Comparison of ENCODE assay signal across 9 cellular contexts in the genomic region with DNA sequence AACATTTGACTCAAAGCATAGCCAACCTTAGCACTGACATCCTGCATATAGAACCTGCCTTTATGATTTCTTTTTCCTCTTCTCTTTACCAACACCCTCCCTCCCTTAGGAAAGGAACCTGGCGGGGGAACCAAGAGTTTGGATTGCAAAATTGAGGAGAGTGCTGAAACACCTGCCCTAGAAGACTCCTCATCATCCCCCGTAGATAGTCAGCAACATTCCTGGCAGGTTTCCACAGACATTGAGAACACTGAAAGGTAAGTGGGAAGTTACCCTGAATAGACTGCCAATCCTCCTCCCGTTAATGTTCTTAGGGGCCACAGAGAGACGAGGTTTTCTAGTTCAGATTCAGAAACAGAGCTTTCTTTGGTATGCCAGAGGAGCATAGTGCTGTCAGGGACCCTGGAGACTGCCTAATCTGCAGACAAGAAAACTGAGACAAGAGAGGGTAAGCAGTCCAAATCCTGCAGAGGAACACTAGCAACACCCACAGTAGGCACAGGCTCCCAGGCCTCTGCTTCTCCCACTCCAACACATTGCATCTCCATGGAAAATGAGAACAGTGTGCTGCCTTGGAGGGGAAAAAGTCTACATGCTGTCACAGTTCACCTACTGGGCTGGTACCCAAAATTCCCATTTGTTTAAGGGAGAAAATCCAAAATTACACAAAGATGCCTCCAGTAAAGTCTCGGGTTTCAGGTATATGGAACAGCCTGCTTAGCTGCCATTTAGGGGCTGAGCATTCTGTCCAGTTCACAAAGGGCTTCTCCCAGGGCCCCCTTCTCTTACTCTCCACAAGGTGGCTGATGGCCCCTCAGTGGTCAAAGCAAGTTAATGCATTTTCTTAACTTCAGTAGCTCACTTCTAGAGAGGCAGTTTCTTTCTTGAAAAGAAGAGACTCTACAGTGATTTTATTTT.
DNase-seq lines count a peak whose midpoint lies in the region; ATAC-seq and TF ChIP-seq lines count a peak whose summit lies in the region.
"Had no signal": no experiment of that assay in that cellular context is flagged by ENCODE, and none has a peak within 500 bp of the region (broad histone marks: within the 10 kb centered on the region; RNA-seq: fewer than 3 reads in every experiment).

No MANE protein-coding gene starts in this region.

- no peak overlapping the region for H3K4me3 ChIP-seq in adrenal gland

- TF ChIP-seq POLR2A in adrenal gland (IDR thresholded peaks at IDR 0.05), result no peak

- no peaks in the 10 kb centered on the region for H3K27me3 ChIP-seq in adrenal gland

- no peaks in the 10 kb centered on the region for H3K36me3 ChIP-seq in adrenal gland (replicated peaks in 1 of 2)

- H3K27me3 Mint-ChIP-seq in stimulated activated naive CD8-positive, alpha-beta T cell treated with anti-CD3 and anti-CD28 coated beads, Interleukin-15, amount 100 ng/mL, for 72 hours, result peaks cover 15% of the 10 kb centered on the region
- H3K27me3 Mint-ChIP-seq: activated T-cell treated with anti-CD3 and anti-CD28 coated beads, Interleukin-2, amount 50 U/mL, for 24 hours had no signal

- WGBS in adrenal gland, 4 donors, result 70 to 87% (median 82%) methylated on average over 5 of the region's 5 CpGs

- H3K4me1 Mint-ChIP-seq in stimulated activated naive CD8-positive, alpha-beta T cell treated with anti-CD3 and anti-CD28 coated beads, Interleukin-15, amount 100 ng/mL, for 72 hours, result no peaks in the 10 kb centered on the region

- no peak overlapping the region for H3K27ac ChIP-seq in adrenal gland

- peak; percentile 34 for ATAC-seq in stimulated activated naive CD8-positive, alpha-beta T cell treated with anti-CD3 and anti-CD28 coated beads, Interleukin-15, amount 100 ng/mL, for 72 hours
- ATAC-seq in stimulated activated naive CD8-positive, alpha-beta T cell treated with anti-CD3 and anti-CD28 coated beads, Interleukin-15, Interleukin-2, amounts not matched to agents 100 U/mL and 50 U/mL, for 24 hours, result no peak
- ATAC-seq in GM18519 (IDR thresholded peaks at IDR 0.05; ENCODE audit: low FRiP score, unreplicated experiment) (no peak), HG02870 (IDR thresholded peaks at IDR 0.05; ENCODE audit: unreplicated experiment) (no peak)

- H3K9me3 Mint-ChIP-seq in stimulated activated naive CD8-positive, alpha-beta T cell treated with anti-CD3 and anti-CD28 coated beads, Interleukin-15, amount 100 ng/mL, for 72 hours, result no peaks in the 10 kb centered on the region
- H3K9me3 Mint-ChIP-seq: activated T-cell treated with anti-CD3 and anti-CD28 coated beads, Interleukin-2, amount 50 U/mL, for 24 hours had no signal

- no peak overlapping the region for H3K4me3 Mint-ChIP-seq in stimulated activated naive CD8-positive, alpha-beta T cell treated with anti-CD3 and anti-CD28 coated beads, Interleukin-15, amount 100 ng/mL, for 72 hours
- H3K4me3 Mint-ChIP-seq: activated T-cell treated with anti-CD3 and anti-CD28 coated beads, Interleukin-2, amount 50 U/mL, for 24 hours had no signal

- peak in 4 of 6 experiments; percentile 22 to 47 (median 40) for TF ChIP-seq CTCF in adrenal gland (IDR thresholded peaks at IDR 0.05)

- DNase-seq in stimulated activated naive CD8-positive, alpha-beta T cell treated with anti-CD3 and anti-CD28 coated beads, Interleukin-15, amount 100 ng/mL, for 72 hours, result no peak
- no peak for DNase-seq in stimulated activated naive CD8-positive, alpha-beta T cell treated with anti-CD3 and anti-CD28 coated beads, Interleukin-15, Interleukin-2, amounts not matched to agents 100 U/mL and 50 U/mL, for 24 hours
- no peak for DNase-seq in adrenal gland
- DNase-seq in iPS DF 19.7 (ENCODE audit: low read depth, low spot score), result peak; percentile 28
- DNase-seq in OCI-M2 (lab: John Stamatoyannopoulos, UW; ENCODE audit: unreplicated experiment), result no peak
- DNase-seq in cerebellar nuclear complex (lab: John Stamatoyannopoulos, UW), result no peak
- DNase-seq: activated T-cell treated with anti-CD3 and anti-CD28 coated beads, Interleukin-2, amount 50 U/mL, for 24 hours had no signal

- no peaks in the 10 kb centered on the region for H3K9me3 ChIP-seq in adrenal gland (replicated peaks in 1 of 3)

- intact Hi-C loops in adrenal gland (cut with DNase I), result no loop called here

- no peak overlapping the region for H3K27ac Mint-ChIP-seq in stimulated activated naive CD8-positive, alpha-beta T cell treated with anti-CD3 and anti-CD28 coated beads, Interleukin-15, amount 100 ng/mL, for 72 hours
- H3K27ac Mint-ChIP-seq: activated T-cell treated with anti-CD3 and anti-CD28 coated beads, Interleukin-2, amount 50 U/mL, for 24 hours had no signal

- H3K4me1 ChIP-seq in adrenal gland (replicated peaks in 1 of 2), result no peaks in the 10 kb centered on the region
